Comparison of ENCODE assay signal across 9 cellular contexts in the genomic region with DNA sequence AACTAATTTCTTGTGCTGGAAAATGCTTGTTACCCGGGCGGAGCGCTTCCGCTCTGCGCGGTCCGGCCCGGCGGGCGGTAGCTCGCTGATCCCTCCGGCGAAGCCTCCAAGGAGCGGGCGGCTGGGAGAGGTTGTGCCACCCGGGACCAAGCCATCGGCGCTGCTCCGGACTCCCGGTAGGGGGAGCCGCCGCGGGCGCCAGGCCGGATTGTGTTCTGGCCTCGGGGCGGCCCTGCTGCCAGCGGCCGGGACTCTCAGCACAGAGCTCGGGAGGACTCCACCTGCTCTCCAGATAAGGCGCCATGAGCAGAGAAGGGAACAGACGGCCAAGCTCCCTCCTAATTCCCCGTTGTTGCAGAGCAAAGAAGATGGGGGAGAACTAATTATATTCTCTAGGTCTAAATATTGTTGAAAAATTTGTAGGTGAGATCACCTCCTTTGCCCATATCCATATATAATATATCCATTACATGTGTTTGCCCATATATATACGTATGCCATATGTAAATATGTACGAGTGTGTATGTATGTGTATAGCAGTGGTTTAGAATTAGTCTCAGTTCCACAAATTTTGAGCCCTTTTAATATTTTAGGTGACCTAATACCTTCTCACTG. TPM values are rescaled to one million over a fixed set of nuclear protein-coding genes. Genes with fewer than 3 reads are reported as not detected.
DNase-seq lines count a peak whose midpoint lies in the region; ATAC-seq and TF ChIP-seq lines count a peak whose summit lies in the region.
"Had no signal": no experiment of that assay in that cellular context is flagged by ENCODE, and none has a peak within 500 bp of the region (broad histone marks: within the 10 kb centered on the region; RNA-seq: fewer than 3 reads in every experiment).

No MANE protein-coding gene starts in this region.

- TF ChIP-seq RAD21 in liver (IDR thresholded peaks at IDR 0.05): peak; percentile 60 to 75

- peak overlapping the region; percentile 75 to 90 for H3K9ac ChIP-seq in colonic mucosa (ENCODE audit: low read depth in 2 of 2, low read length in 2 of 2)
- H3K9ac ChIP-seq in liver (ENCODE audit: low read depth in 1 of 2, low read length in 2 of 2): no peak overlapping the region

- H3K27ac ChIP-seq in colonic mucosa (peak overlapping the region; percentile 84), liver (ENCODE audit: low read depth in 1 of 2, low read length in 2 of 2) (no peak overlapping the region), upper lobe of left lung (no peak overlapping the region)
- H3K27ac ChIP-seq: neutrophil had no signal

- DNase-seq in AG08396 (ENCODE audit: low spot score) (peak; percentile 89), NOMO-1 treated with DMSO at 0.1 percent for 48 hours (lab: John Stamatoyannopoulos, UW; ENCODE audit: unreplicated experiment) (peak; percentile 59), colonic mucosa (peak; percentile 82), upper lobe of left lung (peak; percentile 59 to 93), NCI-H1417 (lab: John Stamatoyannopoulos, UW) (no peak)

- H3K36me3 ChIP-seq in colonic mucosa: no peaks in the 10 kb centered on the region
- H3K36me3 ChIP-seq in liver (ENCODE audit: control insufficient read depth in 4 of 4, insufficient read depth in 3 of 4, low read depth in 1 of 4, low read length in 3 of 4): no peaks in the 10 kb centered on the region
- no peaks in the 10 kb centered on the region for H3K36me3 ChIP-seq in upper lobe of left lung
- H3K36me3 ChIP-seq: neutrophil had no signal

- peaks cover 36% of the 10 kb centered on the region for H3K27me3 ChIP-seq in colonic mucosa
- peaks cover 0 to 33% (median 23%) of the 10 kb centered on the region in 4 donors for H3K27me3 ChIP-seq in liver (ENCODE audit: control insufficient read depth in 4 of 4, insufficient read depth in 4 of 4, low read length in 3 of 4)
- H3K27me3 ChIP-seq in upper lobe of left lung: peaks cover 0 to 63% (median 30%) of the 10 kb centered on the region in 4 donors

- H3K9me3 ChIP-seq in colonic mucosa: no peaks in the 10 kb centered on the region
- H3K9me3 ChIP-seq in liver (ENCODE audit: control insufficient read depth in 4 of 4, low read length in 3 of 4): no peaks in the 10 kb centered on the region
- H3K9me3 ChIP-seq in upper lobe of left lung: no peaks in the 10 kb centered on the region
- H3K9me3 ChIP-seq: neutrophil had no signal

- no peak for TF ChIP-seq POLR2A in upper lobe of left lung (IDR thresholded peaks at IDR 0.05)

- peak; percentile 68 for TF ChIP-seq CTCF in colonic mucosa (IDR thresholded peaks at IDR 0.05)
- TF ChIP-seq CTCF in liver (IDR thresholded peaks at IDR 0.05; ENCODE audit: low read depth, low read length, missing input control): peak; percentile 66
- peak; percentile 42 to 71 (median 52) for TF ChIP-seq CTCF in upper lobe of left lung (IDR thresholded peaks at IDR 0.05)

- 8% methylated on average over 35 of the region's 35 CpGs for WGBS in liver
- 6 to 8% methylated on average over 22 to 34 of the region's 35 CpGs for WGBS in upper lobe of left lung, 2 donors

- ATAC-seq in GM18498 (IDR thresholded peaks at IDR 0.05; ENCODE audit: unreplicated experiment) (peak; percentile 71), HG03280 (IDR thresholded peaks at IDR 0.05; ENCODE audit: unreplicated experiment) (peak; percentile 81), upper lobe of left lung (ENCODE audit: low FRiP score in 2 of 2) (peak; percentile 86 to 88)

- TF ChIP-seq EP300 in upper lobe of left lung (IDR thresholded peaks at IDR 0.05): no peak

- H3K4me3 ChIP-seq in colonic mucosa: peak overlapping the region; percentile 43
- peak overlapping the region in 1 of 3 donors; percentile 4 for H3K4me3 ChIP-seq in liver (ENCODE audit: low read depth in 1 of 3, low read length in 3 of 3)
- H3K4me3 ChIP-seq in upper lobe of left lung: peak overlapping the region in 1 of 4 donors; percentile 2

- intact Hi-C loops in colonic mucosa (cut with DNase I): no loop called here

- no peaks in the 10 kb centered on the region for H3K4me1 ChIP-seq in colonic mucosa
- peaks cover 2 to 25% (median 10%) of the 10 kb centered on the region in 4 donors for H3K4me1 ChIP-seq in liver (ENCODE audit: control insufficient read depth in 4 of 4, insufficient read depth in 4 of 4, low read length in 3 of 4)
- H3K4me1 ChIP-seq in upper lobe of left lung: peaks cover 16 to 33% (median 25%) of the 10 kb centered on the region in 4 donors

TF ChIP-seq in liver, 16 proteins besides CTCF, POLR2A, EP300 and RAD21:
- TF ChIP-seq, protein P1, sequence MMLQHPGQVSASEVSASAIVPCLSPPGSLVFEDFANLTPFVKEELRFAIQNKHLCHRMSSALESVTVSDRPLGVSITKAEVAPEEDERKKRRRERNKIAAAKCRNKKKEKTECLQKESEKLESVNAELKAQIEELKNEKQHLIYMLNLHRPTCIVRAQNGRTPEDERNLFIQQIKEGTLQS (IDR thresholded peaks at IDR 0.05): no peak
- no peak for TF ChIP-seq YY1 (IDR thresholded peaks at IDR 0.05)
- no peak for TF ChIP-seq FOXA1 (IDR thresholded peaks at IDR 0.05)
- no peak for TF ChIP-seq NR2F2 (IDR thresholded peaks at IDR 0.05)
- TF ChIP-seq, protein P2, sequence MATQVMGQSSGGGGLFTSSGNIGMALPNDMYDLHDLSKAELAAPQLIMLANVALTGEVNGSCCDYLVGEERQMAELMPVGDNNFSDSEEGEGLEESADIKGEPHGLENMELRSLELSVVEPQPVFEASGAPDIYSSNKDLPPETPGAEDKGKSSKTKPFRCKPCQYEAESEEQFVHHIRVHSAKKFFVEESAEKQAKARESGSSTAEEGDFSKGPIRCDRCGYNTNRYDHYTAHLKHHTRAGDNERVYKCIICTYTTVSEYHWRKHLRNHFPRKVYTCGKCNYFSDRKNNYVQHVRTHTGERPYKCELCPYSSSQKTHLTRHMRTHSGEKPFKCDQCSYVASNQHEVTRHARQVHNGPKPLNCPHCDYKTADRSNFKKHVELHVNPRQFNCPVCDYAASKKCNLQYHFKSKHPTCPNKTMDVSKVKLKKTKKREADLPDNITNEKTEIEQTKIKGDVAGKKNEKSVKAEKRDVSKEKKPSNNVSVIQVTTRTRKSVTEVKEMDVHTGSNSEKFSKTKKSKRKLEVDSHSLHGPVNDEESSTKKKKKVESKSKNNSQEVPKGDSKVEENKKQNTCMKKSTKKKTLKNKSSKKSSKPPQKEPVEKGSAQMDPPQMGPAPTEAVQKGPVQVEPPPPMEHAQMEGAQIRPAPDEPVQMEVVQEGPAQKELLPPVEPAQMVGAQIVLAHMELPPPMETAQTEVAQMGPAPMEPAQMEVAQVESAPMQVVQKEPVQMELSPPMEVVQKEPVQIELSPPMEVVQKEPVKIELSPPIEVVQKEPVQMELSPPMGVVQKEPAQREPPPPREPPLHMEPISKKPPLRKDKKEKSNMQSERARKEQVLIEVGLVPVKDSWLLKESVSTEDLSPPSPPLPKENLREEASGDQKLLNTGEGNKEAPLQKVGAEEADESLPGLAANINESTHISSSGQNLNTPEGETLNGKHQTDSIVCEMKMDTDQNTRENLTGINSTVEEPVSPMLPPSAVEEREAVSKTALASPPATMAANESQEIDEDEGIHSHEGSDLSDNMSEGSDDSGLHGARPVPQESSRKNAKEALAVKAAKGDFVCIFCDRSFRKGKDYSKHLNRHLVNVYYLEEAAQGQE (IDR thresholded peaks at IDR 0.05): no peak
- TF ChIP-seq GABPA (IDR thresholded peaks at IDR 0.05 in 1 of 2, conservative IDR thresholded peaks at IDR 0.05 in 1 of 2): no peak
- TF ChIP-seq, protein P3, sequence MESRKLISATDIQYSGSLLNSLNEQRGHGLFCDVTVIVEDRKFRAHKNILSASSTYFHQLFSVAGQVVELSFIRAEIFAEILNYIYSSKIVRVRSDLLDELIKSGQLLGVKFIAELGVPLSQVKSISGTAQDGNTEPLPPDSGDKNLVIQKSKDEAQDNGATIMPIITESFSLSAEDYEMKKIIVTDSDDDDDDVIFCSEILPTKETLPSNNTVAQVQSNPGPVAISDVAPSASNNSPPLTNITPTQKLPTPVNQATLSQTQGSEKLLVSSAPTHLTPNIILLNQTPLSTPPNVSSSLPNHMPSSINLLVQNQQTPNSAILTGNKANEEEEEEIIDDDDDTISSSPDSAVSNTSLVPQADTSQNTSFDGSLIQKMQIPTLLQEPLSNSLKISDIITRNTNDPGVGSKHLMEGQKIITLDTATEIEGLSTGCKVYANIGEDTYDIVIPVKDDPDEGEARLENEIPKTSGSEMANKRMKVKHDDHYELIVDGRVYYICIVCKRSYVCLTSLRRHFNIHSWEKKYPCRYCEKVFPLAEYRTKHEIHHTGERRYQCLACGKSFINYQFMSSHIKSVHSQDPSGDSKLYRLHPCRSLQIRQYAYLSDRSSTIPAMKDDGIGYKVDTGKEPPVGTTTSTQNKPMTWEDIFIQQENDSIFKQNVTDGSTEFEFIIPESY (IDR thresholded peaks at IDR 0.05): no peak
- TF ChIP-seq JUND (IDR thresholded peaks at IDR 0.05): no peak
- TF ChIP-seq HNF4A (conservative IDR thresholded peaks at IDR 0.05): no peak
- no peak for TF ChIP-seq HNF4G (IDR thresholded peaks at IDR 0.05)
- no peak for TF ChIP-seq EGR1 (IDR thresholded peaks at IDR 0.05; ENCODE audit: low read depth in 2 of 2)
- no peak for TF ChIP-seq RXRA (IDR thresholded peaks at IDR 0.05)
- no peak for TF ChIP-seq TAF1 (conservative IDR thresholded peaks at IDR 0.05)
- TF ChIP-seq SP1 (IDR thresholded peaks at IDR 0.05): no peak
- no peak for TF ChIP-seq MAX (IDR thresholded peaks at IDR 0.05)
- no peak for TF ChIP-seq FOXA2 (IDR thresholded peaks at IDR 0.05)

RNA-seq across cellular contexts. Expression of gene SATB2, which starts 13.8 kb away (rescaled TPM):
- total RNA-seq in colonic mucosa (100 to 1,000 TPM; 133 to 178 TPM), liver (1 to 10 TPM in 1 of 2 donors, under 1 TPM in 1; 0.19 to 2.3 TPM), upper lobe of left lung (1 to 10 TPM; 1.7 to 9.4 (median 3.1) TPM)
- polyA plus RNA-seq in liver: under 1 TPM; 0.90 to 0.91 TPM

Comparison
In these comparisons a context has a peak if more than half of its experiments do, and no peak if none do; other contexts are left out.
1. DNase-seq: peak in AG08396 (single experiment), NOMO-1 treated with DMSO at 0.1 percent for 48 hours (single experiment), colonic mucosa (single experiment) and upper lobe of left lung (2 of 2); none in NCI-H1417 (0 of 3).
2. H3K9ac ChIP-seq: peak in colonic mucosa (2 of 2); none in liver (0 of 2).
3. RNA of gene SATB2, which starts 13.8 kb away (total RNA-seq): 133 to 178 TPM in colonic mucosa; 1.7 to 9.4 TPM in upper lobe of left lung and 0.19 to 2.3 TPM in liver; every median in the first group is over 10 times any median in the second.
4. Peak in every context shown above with its lines, with median percentiles within 50 percentile points of each other: ATAC-seq and CTCF ChIP-seq.